27 cellular contexts compared by ENCODE assay signal in genomic region chr6:90154666-90155065, GRCh38.
A peak's percentile ranks its signal among the peaks of the same experiment; 100 is the strongest.
DNase-seq lines count a peak whose midpoint lies in the region; ATAC-seq and TF ChIP-seq lines count a peak whose summit lies in the region.
"Had no signal": no experiment of that assay in that cellular context is flagged by ENCODE, and none has a peak within 500 bp of the region (broad histone marks: within the 10 kb centered on the region; RNA-seq: fewer than 3 reads in every experiment).

No MANE protein-coding gene starts in this region.

- H3K4me3 Mint-ChIP-seq in activated CD4-positive, alpha-beta T cell treated with anti-CD3 and anti-CD28 coated beads for 36 hours: no peak overlapping the region
- no peak overlapping the region for H3K4me3 Mint-ChIP-seq in activated B cell treated with CpG ODN at 0.5 μM for 24 hours
- H3K4me3 Mint-ChIP-seq in stimulated activated naive CD8-positive, alpha-beta T cell treated with anti-CD3 and anti-CD28 coated beads, Interleukin-15, amount 100 ng/mL, for 72 hours: peak overlapping the region; percentile 18 to 47
- H3K4me3 Mint-ChIP-seq: activated CD4-positive, alpha-beta memory T cell treated with anti-CD3 and anti-CD28 coated beads, Interleukin-2, amount 10 ng/mL, durations not matched to agents 7 days and 5 days; GM23338; WTC11 had no signal

- no peak overlapping the region for H3K4me3 ChIP-seq in hepatocyte
- H3K4me3 ChIP-seq: coronary artery, GM23338, SJCRH30, smooth muscle cell, tibial nerve had no signal

- POLR2A ChIA-PET in activated CD4-positive, alpha-beta T cell treated with anti-CD3 and anti-CD28 coated beads for 36 hours (lab: Charles Lee): no interaction called here
- POLR2A ChIA-PET in activated B cell treated with CpG ODN at 0.5 μM for 24 hours (lab: Charles Lee): no interaction called here

- peak overlapping the region; percentile 45 for H3K4me2 ChIP-seq in hepatocyte
- H3K4me2 ChIP-seq: GM23338, smooth muscle cell had no signal

- no peak overlapping the region for H2AFZ ChIP-seq in hepatocyte
- H2AFZ ChIP-seq: GM23338 had no signal

- H3K27me3 ChIP-seq in hepatocyte: no peaks in the 10 kb centered on the region
- H3K27me3 ChIP-seq: SJCRH30, tibial nerve had no signal

- H4K20me1 ChIP-seq in hepatocyte (ENCODE audit: insufficient read depth, poor library complexity, severe bottlenecking): no peaks in the 10 kb centered on the region

- peak overlapping the region; percentile 76 for H3K27ac Mint-ChIP-seq in activated CD4-positive, alpha-beta T cell treated with anti-CD3 and anti-CD28 coated beads for 36 hours
- peak overlapping the region; percentile 27 for H3K27ac Mint-ChIP-seq in activated B cell treated with CpG ODN at 0.5 μM for 24 hours
- H3K27ac Mint-ChIP-seq in stimulated activated naive CD8-positive, alpha-beta T cell treated with anti-CD3 and anti-CD28 coated beads, Interleukin-15, amount 100 ng/mL, for 72 hours: peak overlapping the region; percentile 52 to 78
- H3K27ac Mint-ChIP-seq: activated CD4-positive, alpha-beta memory T cell treated with anti-CD3 and anti-CD28 coated beads, Interleukin-2, amount 10 ng/mL, durations not matched to agents 7 days and 5 days; GM23338; WTC11 had no signal

- no peaks in the 10 kb centered on the region for H3K27me3 Mint-ChIP-seq in activated CD4-positive, alpha-beta T cell treated with anti-CD3 and anti-CD28 coated beads for 36 hours
- no peaks in the 10 kb centered on the region for H3K27me3 Mint-ChIP-seq in activated B cell treated with CpG ODN at 0.5 μM for 24 hours
- no peaks in the 10 kb centered on the region for H3K27me3 Mint-ChIP-seq in stimulated activated naive CD8-positive, alpha-beta T cell treated with anti-CD3 and anti-CD28 coated beads, Interleukin-15, amount 100 ng/mL, for 72 hours
- H3K27me3 Mint-ChIP-seq: activated CD4-positive, alpha-beta memory T cell treated with anti-CD3 and anti-CD28 coated beads, Interleukin-2, amount 10 ng/mL, durations not matched to agents 7 days and 5 days had no signal

- intact Hi-C loops in activated CD4-positive, alpha-beta T cell treated with anti-CD3 and anti-CD28 coated beads for 36 hours (cut with DNase I, micrococcal nuclease): loop anchor here in 1 of 2 experiments (2.0 kb wide), 1 partner anchor 14 kb away; no protein-coding TSS in a partner anchor
- intact Hi-C loops in activated B cell treated with CpG ODN at 0.5 μM for 24 hours (cut with micrococcal nuclease): no loop called here

- H3K9me3 Mint-ChIP-seq in activated CD4-positive, alpha-beta T cell treated with anti-CD3 and anti-CD28 coated beads for 36 hours (ENCODE audit: low read depth): no peaks in the 10 kb centered on the region
- H3K9me3 Mint-ChIP-seq in activated B cell treated with CpG ODN at 0.5 μM for 24 hours: no peaks in the 10 kb centered on the region
- no peaks in the 10 kb centered on the region for H3K9me3 Mint-ChIP-seq in stimulated activated naive CD8-positive, alpha-beta T cell treated with anti-CD3 and anti-CD28 coated beads, Interleukin-15, amount 100 ng/mL, for 72 hours
- H3K9me3 Mint-ChIP-seq: activated CD4-positive, alpha-beta memory T cell treated with anti-CD3 and anti-CD28 coated beads, Interleukin-2, amount 10 ng/mL, durations not matched to agents 7 days and 5 days; GM23338; WTC11 had no signal

- no peaks in the 10 kb centered on the region for H3K79me2 ChIP-seq in hepatocyte

- peaks cover 89% of the 10 kb centered on the region for H3K4me1 Mint-ChIP-seq in activated CD4-positive, alpha-beta T cell treated with anti-CD3 and anti-CD28 coated beads for 36 hours
- peaks cover 81% of the 10 kb centered on the region for H3K4me1 Mint-ChIP-seq in activated B cell treated with CpG ODN at 0.5 μM for 24 hours
- H3K4me1 Mint-ChIP-seq in stimulated activated naive CD8-positive, alpha-beta T cell treated with anti-CD3 and anti-CD28 coated beads, Interleukin-15, amount 100 ng/mL, for 72 hours: peaks cover 93% of the 10 kb centered on the region

- CTCF ChIA-PET in activated CD4-positive, alpha-beta T cell treated with anti-CD3 and anti-CD28 coated beads for 36 hours (lab: Charles Lee): interaction anchor here (1.0 to 1.3 kb wide), 2 partner anchors 26 to 214 kb away, joined by 3 read pairs; no protein-coding TSS in a partner anchor
- CTCF ChIA-PET in activated B cell treated with CpG ODN at 0.5 μM for 24 hours (lab: Charles Lee): interaction anchor here (1.8 kb wide), 1 partner anchor 14 kb away, joined by 4 read pairs; no protein-coding TSS in a partner anchor

- H3K4me1 ChIP-seq in hepatocyte (ENCODE audit: insufficient read depth): peaks cover 11% of the 10 kb centered on the region

- TF ChIP-seq CTCF in activated B cell treated with CpG ODN at 0.5 μM for 24 hours (IDR thresholded peaks at IDR 0.05) (no peak), hepatocyte (IDR thresholded peaks at IDR 0.05; ENCODE audit: poor library complexity) (no peak)

- WGBS in hepatocyte (ENCODE audit: low lambda C conversion rate, missing lambda C conversion rate): 50% methylated on average over 5 of the region's 5 CpGs

- no peaks in the 10 kb centered on the region for H3K9me3 ChIP-seq in hepatocyte (ENCODE audit: low read depth)
- H3K9me3 ChIP-seq: tibial nerve had no signal

- H3K36me3 ChIP-seq in hepatocyte (replicated peaks; ENCODE audit: insufficient read depth, low read depth): no peaks in the 10 kb centered on the region
- H3K36me3 ChIP-seq: SJCRH30, tibial nerve had no signal

- no peaks in the 10 kb centered on the region for H3K9me2 ChIP-seq in hepatocyte (replicated peaks; ENCODE audit: insufficient read depth)

- DNase-seq in activated CD4-positive, alpha-beta T cell treated with anti-CD3 and anti-CD28 coated beads for 36 hours: no peak
- DNase-seq in activated CD4-positive, alpha-beta T cell treated with anti-CD3 and anti-CD28 coated beads, Interleukin-2, amount 50 U/mL, for 4 hours: no peak
- no peak for DNase-seq in activated B cell treated with CpG ODN at 0.5 μM for 24 hours
- no peak for DNase-seq in hepatocyte (ENCODE audit: low spot score)
- no peak for DNase-seq in stimulated activated naive CD8-positive, alpha-beta T cell treated with anti-CD3 and anti-CD28 coated beads, Interleukin-15, amount 100 ng/mL, for 72 hours
- no peak for DNase-seq in T-helper 9 cell
- no peak for DNase-seq in activated CD4-positive, CD25-positive, alpha-beta regulatory T cell treated with anti-CD3 and anti-CD28 coated beads, Interleukin-2, amount 50 U/mL, for 72 hours
- DNase-seq: activated CD4-positive, alpha-beta memory T cell treated with anti-CD3 and anti-CD28 coated beads, Interleukin-2, amount 10 ng/mL, durations not matched to agents 7 days and 5 days; effector memory CD4-positive, alpha-beta T cell; EL; glutamatergic neuron; NCI-H146; NCI-H446 treated with DMSO at 0.1 percent for 48 hours; NCI-H774; right cardiac atrium; RPMI8226; SJCRH30; stimulated activated CD4-positive, alpha-beta T cell treated with anti-CD3 and anti-CD28 coated beads, Interleukin-1b, Interleukin-23, amount 100 ng/mL, for 48 hours had no signal

- no peak for ATAC-seq in activated CD4-positive, alpha-beta T cell treated with anti-CD3 and anti-CD28 coated beads for 36 hours
- ATAC-seq in activated B cell treated with CpG ODN at 0.5 μM for 24 hours (ENCODE audit: low read depth) (no peak), HG03280 (IDR thresholded peaks at IDR 0.05; ENCODE audit: unreplicated experiment) (no peak)
- peak; percentile 10 for ATAC-seq in stimulated activated naive CD8-positive, alpha-beta T cell treated with anti-CD3 and anti-CD28 coated beads, Interleukin-15, amount 100 ng/mL, for 72 hours
- ATAC-seq: GM23338, left lobe of liver, right cardiac atrium, WTC11 had no signal

- peaks cover 20% of the 10 kb centered on the region for H3K36me3 Mint-ChIP-seq in activated CD4-positive, alpha-beta T cell treated with anti-CD3 and anti-CD28 coated beads for 36 hours (ENCODE audit: low read depth)
- H3K36me3 Mint-ChIP-seq in activated B cell treated with CpG ODN at 0.5 μM for 24 hours (ENCODE audit: low read depth): peaks cover 36% of the 10 kb centered on the region
- H3K36me3 Mint-ChIP-seq: WTC11 had no signal

- H3K27ac ChIP-seq in hepatocyte: peak overlapping the region; percentile 56
- H3K27ac ChIP-seq: 22Rv1, coronary artery, epithelial cell of prostate, SJCRH30, tibial nerve had no signal

Comparison
In these comparisons a context has a peak if more than half of its experiments do, and no peak if none do; other contexts are left out.
1. H3K4me3 Mint-ChIP-seq: peak in stimulated activated naive CD8-positive, alpha-beta T cell treated with anti-CD3 and anti-CD28 coated beads, Interleukin-15, amount 100 ng/mL, for 72 hours (2 of 2); none in activated CD4-positive, alpha-beta T cell treated with anti-CD3 and anti-CD28 coated beads for 36 hours (single experiment) and activated B cell treated with CpG ODN at 0.5 μM for 24 hours (single experiment).
2. Peak in every context shown above with its lines, with median percentiles within 50 percentile points of each other: H3K27ac Mint-ChIP-seq.